Comparison of ENCODE assay signal across 8 cellular contexts in genomic region chr11:27506200-27507182, GRCh38. TPM values are rescaled to one million over a fixed set of nuclear protein-coding genes. Genes with fewer than 3 reads are reported as not detected.
DNase-seq lines count a peak whose midpoint lies in the region; ATAC-seq and TF ChIP-seq lines count a peak whose summit lies in the region.

A gene with protein sequence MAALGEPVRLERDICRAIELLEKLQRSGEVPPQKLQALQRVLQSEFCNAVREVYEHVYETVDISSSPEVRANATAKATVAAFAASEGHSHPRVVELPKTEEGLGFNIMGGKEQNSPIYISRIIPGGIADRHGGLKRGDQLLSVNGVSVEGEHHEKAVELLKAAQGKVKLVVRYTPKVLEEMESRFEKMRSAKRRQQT (minus strand): TSS chr11:27506769. CDS start chr11:27506752, 17 bp downstream.

- 0% methylated on average over 19 of the region's 60 CpGs for WGBS in right lobe of liver (ENCODE audit: insufficient coverage, low coverage, low lambda C conversion rate, missing lambda C conversion rate)

- peaks cover 0 to under 1% (median 0%) of the 10 kb centered on the region in 4 donors for H3K36me3 ChIP-seq in right lobe of liver

- H3K9me3 ChIP-seq in right lobe of liver: no peaks in the 10 kb centered on the region

- peak within 1 kb of the TSS; percentile 67 to 84 (median 81) for H3K4me3 ChIP-seq in right lobe of liver

- no peaks in the 10 kb centered on the region for H3K27me3 ChIP-seq in right lobe of liver

- peak; percentile 94 for TF ChIP-seq POLR2A in right lobe of liver (IDR thresholded peaks at IDR 0.05)

- H3K27ac ChIP-seq in C4-2B: peak within 1 kb of the TSS; percentile 86
- H3K27ac ChIP-seq in right lobe of liver: peak within 1 kb of the TSS; percentile 87 to 96 (median 94)

- intact Hi-C loops in right lobe of liver (cut with DNase I): no loop called here

- H3K4me1 ChIP-seq in right lobe of liver: peaks cover 0 to 31% (median 8%) of the 10 kb centered on the region in 4 donors

- DNase-seq in NCI-H69 (lab: John Stamatoyannopoulos, UW) (peak; percentile 98), dermis microvascular lymphatic vessel endothelial cell (ENCODE audit: low read depth in 2 of 2) (peak; percentile 90 to 96), right lobe of liver (peak; percentile 94 to 97 (median 97))
- peak; percentile 92 to 97 for DNase-seq in activated CD4-positive, alpha-beta T cell treated with anti-CD3 and anti-CD28 coated beads, Interleukin-2, amount 50 U/mL, for 24 hours (ENCODE audit: low read depth in 1 of 2, low spot score in 1 of 2)
- peak; percentile 93 to 94 for DNase-seq in stimulated activated CD4-positive, alpha-beta T cell treated with anti-CD3 and anti-CD28 coated beads, Interleukin-4, amount 100 ng/mL, for 4 hours

- TF ChIP-seq CTCF in C4-2B (conservative IDR thresholded peaks at IDR 0.05) (no peak), right lobe of liver (IDR thresholded peaks at IDR 0.05) (peak in 2 of 4 donors; percentile 6 to 15)

- ATAC-seq in GM19328 (IDR thresholded peaks at IDR 0.05; ENCODE audit: unreplicated experiment) (peak; percentile 97), HG03520 (IDR thresholded peaks at IDR 0.05; ENCODE audit: unreplicated experiment) (peak; percentile 92), right lobe of liver (peak; percentile 98)

RNA-seq across cellular contexts. Expression of the gene that starts here (rescaled TPM):
- total RNA-seq in dermis microvascular lymphatic vessel endothelial cell: 27.2 and 30.6 TPM in 2 replicates
- total RNA-seq in right lobe of liver: 10 to 100 TPM; 22.6 to 33.2 (median 27.1) TPM

Comparison
In these comparisons a context has a peak if more than half of its experiments do, and no peak if none do; other contexts are left out.
1. Peak in every context shown above with its lines: DNase-seq, ATAC-seq, H3K4me3 ChIP-seq and H3K27ac ChIP-seq.